11 cellular contexts compared by ENCODE assay signal in the genomic region with DNA sequence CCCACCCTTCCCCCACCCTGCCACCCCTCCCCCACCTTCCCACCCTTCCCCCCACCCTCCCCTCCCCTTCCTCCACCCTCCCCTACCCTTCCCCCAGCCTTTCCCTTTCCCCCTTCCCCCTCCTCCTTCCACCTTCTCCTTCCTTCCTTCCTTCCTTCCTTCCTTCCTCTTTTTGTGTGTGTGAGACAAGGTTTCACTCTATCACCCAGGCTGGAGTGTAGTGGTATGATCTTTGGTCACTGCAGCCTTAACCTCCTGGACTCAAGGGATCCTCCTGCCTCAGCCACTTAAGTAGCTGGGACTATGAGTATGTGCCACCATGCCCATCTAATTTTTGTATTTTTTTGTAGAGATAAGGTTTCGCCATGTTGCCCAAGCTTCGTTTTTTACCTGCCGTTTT. TPM values are rescaled to one million over a fixed set of nuclear protein-coding genes. Genes with fewer than 3 reads are reported as not detected.
DNase-seq lines count a peak whose midpoint lies in the region; ATAC-seq and TF ChIP-seq lines count a peak whose summit lies in the region.
"Had no signal": no experiment of that assay in that cellular context is flagged by ENCODE, and none has a peak within 500 bp of the region (broad histone marks: within the 10 kb centered on the region; RNA-seq: fewer than 3 reads in every experiment).

No MANE protein-coding gene starts in this region.

- no TSS peak for BruUV-seq in Caco-2 (replicated peaks; lab: Mats Ljungman, UMichigan)
- BruUV-seq in Panc1 (replicated peaks; lab: Mats Ljungman, UMichigan), result no TSS peak

- in situ Hi-C loops in Panc1 (cut with HindIII; ENCODE audit: low pct_unique_long_range_greater_than_20kb, low sequenced_read_pairs), result no loop called here

- H3K9me3 ChIP-seq in Caco-2, result no peaks in the 10 kb centered on the region
- H3K9me3 ChIP-seq in Panc1 (ENCODE audit: control insufficient read depth, insufficient read depth, low read depth, low read length), result no peaks in the 10 kb centered on the region
- H3K9me3 ChIP-seq in endodermal cell (ENCODE audit: control insufficient read depth, low read length), result peaks cover 11% of the 10 kb centered on the region
- no peaks in the 10 kb centered on the region for H3K9me3 ChIP-seq in ovary

- H3K27ac Mint-ChIP-seq in Caco-2 (ENCODE audit: unreplicated experiment), result peak overlapping the region; percentile 54
- H3K27ac Mint-ChIP-seq in endodermal cell, result peak overlapping the region; percentile 94

- H3K4me3 Mint-ChIP-seq in Caco-2 (ENCODE audit: unreplicated experiment) (no peak overlapping the region), endodermal cell (no peak overlapping the region)

- H3K4me3 ChIP-seq in Caco-2 (ENCODE audit: low read depth, low read length), result no peak overlapping the region
- no peak overlapping the region for H3K4me3 ChIP-seq in Panc1 (ENCODE audit: low read depth in 2 of 2, low read length in 2 of 2)
- H3K4me3 ChIP-seq in endodermal cell (ENCODE audit: low read length), result no peak overlapping the region
- H3K4me3 ChIP-seq in rectal smooth muscle tissue (ENCODE audit: low read length), result no peak overlapping the region
- H3K4me3 ChIP-seq in ovary, result no peak overlapping the region

- H3K36me3 Mint-ChIP-seq in Caco-2 (ENCODE audit: insufficient read depth, unreplicated experiment) (peaks cover 14% of the 10 kb centered on the region), endodermal cell (ENCODE audit: low read depth) (peaks cover 32% of the 10 kb centered on the region)

- H3K4me1 Mint-ChIP-seq in Caco-2 (ENCODE audit: low read depth, unreplicated experiment) (peaks cover 7% of the 10 kb centered on the region), endodermal cell (peaks cover 44% of the 10 kb centered on the region)

- CTCF ChIA-PET in Caco-2 (lab: Charles Lee), result interaction anchor here (0.6 to 0.7 kb wide), 3 partner anchors 30 to 100 kb away, joined by 3 to 5 read pairs (median 3); no protein-coding TSS in a partner anchor
- CTCF ChIA-PET in Panc1 (lab: Charles Lee), result interaction anchor here (0.6 kb wide), 1 partner anchor 33 kb away, joined by 4 read pairs; no protein-coding TSS in a partner anchor

- TF ChIP-seq CTCF in Caco-2 (IDR thresholded peaks at IDR 0.05; ENCODE audit: insufficient read depth in 1 of 2, low read depth in 1 of 2, low read length in 1 of 2, severe bottlenecking in 1 of 2, unreplicated experiment in 1 of 2) (no peak), Panc1 (IDR thresholded peaks at IDR 0.05) (no peak), endodermal cell (conservative IDR thresholded peaks at IDR 0.05) (no peak), ovary (IDR thresholded peaks at IDR 0.05) (no peak)

- H3K9me3 Mint-ChIP-seq in Caco-2 (ENCODE audit: unreplicated experiment) (no peaks in the 10 kb centered on the region), endodermal cell (peaks cover 4% of the 10 kb centered on the region)

- H3K9ac ChIP-seq in endodermal cell (ENCODE audit: extremely low read depth, low read length, poor library complexity, severe bottlenecking) (no peak overlapping the region), rectal smooth muscle tissue (ENCODE audit: low read length) (no peak overlapping the region)

- TF ChIP-seq EP300 in ovary (IDR thresholded peaks at IDR 0.05), result no peak

- H3K27me3 Mint-ChIP-seq in Caco-2 (ENCODE audit: insufficient read depth, unreplicated experiment) (no peaks in the 10 kb centered on the region), endodermal cell (ENCODE audit: insufficient read depth) (no peaks in the 10 kb centered on the region)

- no peak for ATAC-seq in Panc1

- TF ChIP-seq POLR2A in ovary (IDR thresholded peaks at IDR 0.05), result no peak

- POLR2A ChIA-PET in Caco-2 (lab: Charles Lee) (no interaction called here), Panc1 (lab: Charles Lee) (interaction anchor here (0.7 kb wide), 2 partner anchors 15 to 27 kb away, joined by 9 to 11 read pairs; no protein-coding TSS in a partner anchor)

- H3K4me1 ChIP-seq in Caco-2, result no peaks in the 10 kb centered on the region
- H3K4me1 ChIP-seq in Panc1 (ENCODE audit: control insufficient read depth, insufficient read depth, low read length), result peaks cover 36% of the 10 kb centered on the region
- no peaks in the 10 kb centered on the region for H3K4me1 ChIP-seq in endodermal cell (ENCODE audit: control insufficient read depth, insufficient read depth, low read length)
- peaks cover 35% of the 10 kb centered on the region for H3K4me1 ChIP-seq in rectal smooth muscle tissue (ENCODE audit: control insufficient read depth, insufficient read depth, low read length)
- H3K4me1 ChIP-seq in ovary (ENCODE audit: insufficient read depth), result peaks cover 17% of the 10 kb centered on the region

- H3K27ac ChIP-seq in Panc1 (ENCODE audit: low read length) (peak overlapping the region; percentile 2; the same call in 1 of the 2 replicates), endodermal cell (ENCODE audit: low read depth, low read length) (peak overlapping the region; percentile 36), rectal smooth muscle tissue (ENCODE audit: low read depth, low read length) (peak overlapping the region; percentile 56), ovary (peak overlapping the region in 1 of 2 donors; percentile 54)

- intact Hi-C loops in Caco-2 (cut with micrococcal nuclease; ENCODE audit: unreplicated experiment), result no loop called here
- intact Hi-C loops in Panc1 (cut with micrococcal nuclease; ENCODE audit: unreplicated experiment), result no loop called here
- intact Hi-C loops in ovary (cut with DNase I), result no loop called here

- WGBS in endodermal cell (ENCODE audit: insufficient coverage in 1 of 2, insufficient read length in 1 of 2), 2 experiments, result 47 to 83% methylated on average over 1 to 3 of the region's 3 CpGs
- WGBS in ovary, 3 donors, result 32 to 78% (median 65%) methylated on average over 3 of the region's 3 CpGs

- H3K36me3 ChIP-seq in Caco-2 (ENCODE audit: control insufficient read depth, insufficient read depth, low read length) (no peaks in the 10 kb centered on the region; the same call in 1 of the 2 replicates), Panc1 (ENCODE audit: control insufficient read depth, insufficient read depth, low read length) (0 out of 2 replicates have a peak, but pooled peaks cover 3% of the 10 kb centered on the region), endodermal cell (ENCODE audit: control insufficient read depth, insufficient read depth, low read length) (peaks cover 15% of the 10 kb centered on the region), rectal smooth muscle tissue (ENCODE audit: control insufficient read depth, insufficient read depth, low read length) (peaks cover 10% of the 10 kb centered on the region), ovary (no peaks in the 10 kb centered on the region)

- no peaks in the 10 kb centered on the region for H3K27me3 ChIP-seq in Caco-2 (replicated peaks; ENCODE audit: control insufficient read depth, insufficient read depth, low read length)
- no peaks in the 10 kb centered on the region for H3K27me3 ChIP-seq in Panc1 (ENCODE audit: control insufficient read depth, insufficient read depth, low read length)
- H3K27me3 ChIP-seq in endodermal cell (ENCODE audit: control insufficient read depth, insufficient read depth, low read length, poor library complexity, severe bottlenecking), result no peaks in the 10 kb centered on the region
- H3K27me3 ChIP-seq in rectal smooth muscle tissue (ENCODE audit: control insufficient read depth, insufficient read depth, low read length), result no peaks in the 10 kb centered on the region
- H3K27me3 ChIP-seq in ovary, result no peaks in the 10 kb centered on the region

- no peak for DNase-seq in Caco-2
- DNase-seq in Panc1 (ENCODE audit: low read depth, low spot score), result no peak
- DNase-seq in endodermal cell, result no peak
- DNase-seq in NCI-H524 (lab: John Stamatoyannopoulos, UW), result no peak
- DNase-seq in DMS79 (lab: John Stamatoyannopoulos, UW), result no peak
- no peak for DNase-seq in LoVo (ENCODE audit: low spot score)
- DNase-seq in ovary, result no peak
- DNase-seq: NCI-H1105 treated with DMSO at 0.1 percent for 48 hours had no signal

RNA-seq across cellular contexts. Expression of gene CYP17A1, which starts 35.2 kb away (rescaled TPM):
- total RNA-seq in Caco-2 (2022) (not detected in 2 replicates), Panc1 (2021; ENCODE audit: unreplicated experiment) (2.1 TPM), endodermal cell (not detected), ovary (10 to 100 TPM in 2 of 7 donors, 1 to 10 TPM in 1, under 1 TPM in 3, not detected in 1; 0.40 to 32.1 (median 1.0) TPM)
- polyA plus RNA-seq in Panc1 (2012; ENCODE audit: insufficient read length), result not detected
- not detected for polyA plus RNA-seq in endodermal cell (2013, experiment 1 of 2)
- polyA plus RNA-seq in endodermal cell (2013, experiment 2 of 2), result not detected
- polyA plus RNA-seq in ovary, result 100 to 1,000 TPM in 1 of 2 donors, 10 to 100 TPM in 1; 30.8 to 348 TPM
- total RNA-seq: mononuclear cell, RPMI7951 had no signal

RNA-seq across cellular contexts. Expression of gene BORCS7, which starts 52.1 kb away (rescaled TPM):
- 12.3 and 12.6 TPM in 2 replicates for total RNA-seq in Caco-2 (2022)
- 12.9 TPM for total RNA-seq in Panc1 (2021; ENCODE audit: unreplicated experiment)
- 13.0 TPM for polyA plus RNA-seq in Panc1 (2012; ENCODE audit: insufficient read length)
- total RNA-seq in endodermal cell, result 1 to 10 TPM; 5.0 to 5.7 TPM
- polyA plus RNA-seq in endodermal cell (2013, experiment 1 of 2), result 16.1 TPM
- polyA plus RNA-seq in endodermal cell (2013, experiment 2 of 2), result 15.2 TPM
- 10 to 100 TPM; 20.5 to 35.4 (median 25.2) TPM for total RNA-seq in ovary
- polyA plus RNA-seq in ovary, result 10 to 100 TPM; 16.5 to 28.7 TPM

RNA-seq across cellular contexts. Expression of gene WBP1L, which starts 58.2 kb away (rescaled TPM):
- total RNA-seq in Caco-2 (2022), result 26.3 and 28.2 TPM in 2 replicates
- 91.3 TPM for total RNA-seq in Panc1 (2021; ENCODE audit: unreplicated experiment)
- 99.5 TPM for polyA plus RNA-seq in Panc1 (2012; ENCODE audit: insufficient read length)
- 10 to 100 TPM; 23.5 to 25.8 TPM for total RNA-seq in endodermal cell
- 30.2 TPM for polyA plus RNA-seq in endodermal cell (2013, experiment 1 of 2)
- polyA plus RNA-seq in endodermal cell (2013, experiment 2 of 2), result 29.0 TPM
- 10 to 100 TPM; 45.5 to 71.8 (median 51.3) TPM for total RNA-seq in ovary
- polyA plus RNA-seq in ovary, result 10 to 100 TPM; 40.6 to 46.5 TPM
